ENCODE assay signal across 26 cellular contexts in the genomic region with DNA sequence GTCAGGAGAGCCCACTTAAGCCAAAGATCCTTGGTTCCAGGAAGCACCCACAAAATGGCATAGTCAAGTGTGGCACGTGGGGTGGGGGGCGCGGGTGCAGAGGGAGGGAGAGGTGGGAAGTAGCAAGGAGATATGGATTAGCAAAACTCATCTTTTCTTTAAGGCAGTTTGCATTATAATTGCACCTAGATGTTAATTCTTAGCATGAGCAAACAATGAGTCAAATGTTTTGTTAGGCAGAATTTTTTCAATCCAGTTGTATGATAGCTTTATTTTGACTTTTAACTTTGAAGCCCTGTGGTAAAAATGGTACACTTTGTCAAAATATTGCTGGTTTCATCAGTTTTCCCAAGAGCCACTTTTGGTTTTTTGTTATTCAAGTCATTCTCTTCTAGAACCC.
"Had no signal": no experiment of that assay in that cellular context is flagged by ENCODE, and none has a peak within 500 bp of the region (broad histone marks: within the 10 kb centered on the region; RNA-seq: fewer than 3 reads in every experiment).

No MANE protein-coding gene starts in this region.

- ATAC-seq: activated CD4-positive, alpha-beta T cell treated with anti-CD3 and anti-CD28 coated beads for 36 hours; activated naive CD8-positive, alpha-beta T cell treated with anti-CD3 and anti-CD28 coated beads, Interleukin-2, amount 50 U/mL, for 24 hours; Panc1; Right ventricle myocardium inferior had no signal

- H3K9me3 Mint-ChIP-seq: activated CD4-positive, alpha-beta memory T cell treated with anti-CD3 and anti-CD28 coated beads, Interleukin-2, amount 10 ng/mL, durations not matched to agents 7 days and 5 days; activated naive CD4-positive, alpha-beta T cell treated with anti-CD3 and anti-CD28 coated beads, Interleukin-2, amount 50 U/mL, for 24 hours; activated naive CD8-positive, alpha-beta T cell treated with anti-CD3 and anti-CD28 coated beads, Interleukin-2, amount 50 U/mL, for 24 hours; activated T-helper 1 cell treated with anti-CD3 and anti-CD28 coated beads, Interleukin-12 subunit alpha, Interleukin-12 subunit beta, Interleukin-2, Interleukin-4 antibody, amounts not matched to agents 30 ng/mL and 10 ng/mL and 1 ng/mL, durations not matched to agents 14 hours and 24 hours and 36 hours had no signal

- H3K4me3 Mint-ChIP-seq: activated CD4-positive, alpha-beta memory T cell treated with anti-CD3 and anti-CD28 coated beads, Interleukin-2, amount 10 ng/mL, durations not matched to agents 7 days and 5 days; activated CD4-positive, alpha-beta T cell treated with anti-CD3 and anti-CD28 coated beads for 36 hours; activated naive CD4-positive, alpha-beta T cell treated with anti-CD3 and anti-CD28 coated beads, Interleukin-2, amount 50 U/mL, for 24 hours; activated naive CD8-positive, alpha-beta T cell treated with anti-CD3 and anti-CD28 coated beads, Interleukin-2, amount 50 U/mL, for 24 hours; activated T-helper 1 cell treated with anti-CD3 and anti-CD28 coated beads, Interleukin-12 subunit alpha, Interleukin-12 subunit beta, Interleukin-2, Interleukin-4 antibody, amounts not matched to agents 30 ng/mL and 10 ng/mL and 1 ng/mL, durations not matched to agents 14 hours and 24 hours and 36 hours had no signal

- H3K27me3 Mint-ChIP-seq: activated CD4-positive, alpha-beta memory T cell treated with anti-CD3 and anti-CD28 coated beads, Interleukin-2, amount 10 ng/mL, durations not matched to agents 7 days and 5 days; activated CD4-positive, alpha-beta T cell treated with anti-CD3 and anti-CD28 coated beads for 36 hours; activated naive CD4-positive, alpha-beta T cell treated with anti-CD3 and anti-CD28 coated beads, Interleukin-2, amount 50 U/mL, for 24 hours; activated naive CD8-positive, alpha-beta T cell treated with anti-CD3 and anti-CD28 coated beads, Interleukin-2, amount 50 U/mL, for 24 hours had no signal

- H3K4me1 Mint-ChIP-seq: activated CD4-positive, alpha-beta T cell treated with anti-CD3 and anti-CD28 coated beads for 36 hours; activated naive CD4-positive, alpha-beta T cell treated with anti-CD3 and anti-CD28 coated beads, Interleukin-2, amount 50 U/mL, for 24 hours; activated naive CD8-positive, alpha-beta T cell treated with anti-CD3 and anti-CD28 coated beads, Interleukin-2, amount 50 U/mL, for 24 hours had no signal

- H3K27me3 ChIP-seq: brain microvascular endothelial cell, cardiac muscle cell had no signal

- H3K4me3 ChIP-seq: cardiac muscle cell, SK-N-MC had no signal

- DNase-seq: activated CD4-positive, alpha-beta memory T cell treated with anti-CD3 and anti-CD28 coated beads, Interleukin-2, amount 10 ng/mL, durations not matched to agents 7 days and 5 days; activated CD4-positive, alpha-beta T cell treated with anti-CD3 and anti-CD28 coated beads for 36 hours; activated CD4-positive, alpha-beta T cell treated with anti-CD3 and anti-CD28 coated beads, Interleukin-2, amount 50 U/mL, for 1 hour; activated CD8-positive, alpha-beta memory T cell treated with anti-CD3 and anti-CD28 coated beads, Interleukin-2, amount 50 U/mL, for 4 hours; activated effector memory CD4-positive, alpha-beta T cell treated with Interleukin-2 at 50 U/mL for 16 hours; activated naive CD4-positive, alpha-beta T cell; activated naive CD8-positive, alpha-beta T cell treated with anti-CD3 and anti-CD28 coated beads, Interleukin-2, amount 50 U/mL, for 24 hours; activated T-cell treated with anti-CD3 and anti-CD28 coated beads, Interleukin-2, amount 50 U/mL, for 1 hour; amygdala; brain microvascular endothelial cell; KG1; NCI-H146; NCI-H1930; NCI-H345; NCI-H510A; NCI-H526 treated with DMSO at 0.1 percent for 48 hours; NCI-H82; RPMI8226; T-helper 1 cell; WERI-Rb-1 had no signal

- H3K27ac Mint-ChIP-seq: activated CD4-positive, alpha-beta memory T cell treated with anti-CD3 and anti-CD28 coated beads, Interleukin-2, amount 10 ng/mL, durations not matched to agents 7 days and 5 days; activated CD4-positive, alpha-beta T cell treated with anti-CD3 and anti-CD28 coated beads for 36 hours; activated naive CD4-positive, alpha-beta T cell treated with anti-CD3 and anti-CD28 coated beads, Interleukin-2, amount 50 U/mL, for 24 hours; activated T-helper 1 cell treated with anti-CD3 and anti-CD28 coated beads, Interleukin-12 subunit alpha, Interleukin-12 subunit beta, Interleukin-2, Interleukin-4 antibody, amounts not matched to agents 30 ng/mL and 10 ng/mL and 1 ng/mL, durations not matched to agents 14 hours and 24 hours and 36 hours had no signal

- H3K27ac ChIP-seq: brain microvascular endothelial cell, cardiac muscle cell, SK-N-MC, WERI-Rb-1 had no signal
